In genomic region chr10:22625511-22626288, GRCh38 we compare ENCODE assay signal across 11 cellular contexts.
DNase-seq lines count a peak whose midpoint lies in the region; ATAC-seq and TF ChIP-seq lines count a peak whose summit lies in the region.
"Had no signal": no experiment of that assay in that cellular context is flagged by ENCODE, and none has a peak within 500 bp of the region (broad histone marks: within the 10 kb centered on the region; RNA-seq: fewer than 3 reads in every experiment).

No MANE protein-coding gene starts in this region.

- peaks cover 51% of the 10 kb centered on the region for H3K4me1 ChIP-seq in iPS-20b (ENCODE audit: insufficient read depth, low read length)

- no peaks in the 10 kb centered on the region for H3K36me3 ChIP-seq in iPS-20b (ENCODE audit: insufficient read depth, low read depth, low read length)
- H3K36me3 ChIP-seq: BLaER1 had no signal

- CTCF ChIA-PET in WTC11 (lab: Charles Lee): no interaction called here

- H3K9me3 Mint-ChIP-seq in activated naive CD4-positive, alpha-beta T cell treated with anti-CD3 and anti-CD28 coated beads, Interleukin-2, amount 50 U/mL, for 24 hours: no peaks in the 10 kb centered on the region
- no peaks in the 10 kb centered on the region for H3K9me3 Mint-ChIP-seq in WTC11

- peak overlapping the region; percentile 47 for H3K4me3 Mint-ChIP-seq in activated naive CD4-positive, alpha-beta T cell treated with anti-CD3 and anti-CD28 coated beads, Interleukin-2, amount 50 U/mL, for 24 hours
- H3K4me3 Mint-ChIP-seq in WTC11: peak overlapping the region; percentile 12; the same call in 1 of the 2 replicates

- ATAC-seq in WTC11: peak; percentile 30; the same call in 1 of the 2 replicates
- no peak for ATAC-seq in HG03108 (IDR thresholded peaks at IDR 0.05; ENCODE audit: unreplicated experiment)

- peak overlapping the region; percentile 98 for H3K27ac Mint-ChIP-seq in activated naive CD4-positive, alpha-beta T cell treated with anti-CD3 and anti-CD28 coated beads, Interleukin-2, amount 50 U/mL, for 24 hours
- peak overlapping the region; percentile 94 for H3K27ac Mint-ChIP-seq in WTC11

- H3K9ac ChIP-seq in iPS-20b (ENCODE audit: low read depth, low read length): peak overlapping the region; percentile 7; the same call in 1 of the 2 replicates
- H3K9ac ChIP-seq: BLaER1 had no signal

- POLR2A ChIA-PET in WTC11 (lab: Charles Lee): no interaction called here

- H3K4me1 Mint-ChIP-seq in activated naive CD4-positive, alpha-beta T cell treated with anti-CD3 and anti-CD28 coated beads, Interleukin-2, amount 50 U/mL, for 24 hours: peaks cover 98% of the 10 kb centered on the region
- peaks cover 88% of the 10 kb centered on the region for H3K4me1 Mint-ChIP-seq in WTC11

- no peaks in the 10 kb centered on the region for H3K27me3 ChIP-seq in iPS-20b (ENCODE audit: insufficient read depth, low read length)
- H3K27me3 ChIP-seq: BLaER1 had no signal

- H3K27ac ChIP-seq in iPS-20b (ENCODE audit: low read length) (peak overlapping the region; percentile 74), temporal lobe (ENCODE audit: low read depth, low read length) (peak overlapping the region; percentile 87)
- H3K27ac ChIP-seq: BLaER1 had no signal

- no peak for DNase-seq in activated naive CD4-positive, alpha-beta T cell treated with anti-CD3 and anti-CD28 coated beads, Interleukin-2, amount 50 U/mL, for 16 hours
- no peak for DNase-seq in WTC11 (ENCODE audit: low spot score)
- DNase-seq in cerebellar nuclear complex (lab: John Stamatoyannopoulos, UW): no peak
- DNase-seq in SK-N-DZ (ENCODE audit: low spot score): no peak
- DNase-seq: KG1, NCI-H524 had no signal

- TF ChIP-seq CTCF in WTC11 (IDR thresholded peaks at IDR 0.05): no peak

- no peak overlapping the region; the same call in 1 of the 2 replicates for H3K4me3 ChIP-seq in iPS-20b (ENCODE audit: low read length)
- H3K4me3 ChIP-seq: BLaER1 had no signal

- H3K9me3 ChIP-seq in iPS-20b (ENCODE audit: insufficient read depth, low read depth, low read length): no peaks in the 10 kb centered on the region

- peaks cover 4% of the 10 kb centered on the region for H3K36me3 Mint-ChIP-seq in activated naive CD4-positive, alpha-beta T cell treated with anti-CD3 and anti-CD28 coated beads, Interleukin-2, amount 50 U/mL, for 24 hours
- H3K36me3 Mint-ChIP-seq in WTC11: no peaks in the 10 kb centered on the region

- no peaks in the 10 kb centered on the region for H3K27me3 Mint-ChIP-seq in activated naive CD4-positive, alpha-beta T cell treated with anti-CD3 and anti-CD28 coated beads, Interleukin-2, amount 50 U/mL, for 24 hours
- no peaks in the 10 kb centered on the region for H3K27me3 Mint-ChIP-seq in WTC11 (ENCODE audit: low read depth)

TF ChIP-seq in WTC11, 78 proteins besides CTCF, POLR2A, EP300 and RAD21:
- TF ChIP-seq SP1 (CRISPR knock-in tag; conservative IDR thresholded peaks at IDR 0.05) (no peak), USF2 (CRISPR knock-in tag; IDR thresholded peaks at IDR 0.05) (no peak), PRRX2 (CRISPR knock-in tag; IDR thresholded peaks at IDR 0.05) (no peak), ARID4B (CRISPR knock-in tag; IDR thresholded peaks at IDR 0.05; ENCODE audit: borderline replicate concordance) (no peak), CBFB (CRISPR knock-in tag; IDR thresholded peaks at IDR 0.05; ENCODE audit: low read depth) (no peak), ZNF416 (CRISPR knock-in tag; IDR thresholded peaks at IDR 0.05) (no peak), ATF6 (CRISPR knock-in tag; IDR thresholded peaks at IDR 0.05) (no peak), CREB1 (CRISPR knock-in tag; IDR thresholded peaks at IDR 0.05) (no peak), TCF7 (CRISPR knock-in tag; IDR thresholded peaks at IDR 0.05; ENCODE audit: low read depth) (no peak)
